8 cellular contexts compared by ENCODE assay signal in the genomic region with DNA sequence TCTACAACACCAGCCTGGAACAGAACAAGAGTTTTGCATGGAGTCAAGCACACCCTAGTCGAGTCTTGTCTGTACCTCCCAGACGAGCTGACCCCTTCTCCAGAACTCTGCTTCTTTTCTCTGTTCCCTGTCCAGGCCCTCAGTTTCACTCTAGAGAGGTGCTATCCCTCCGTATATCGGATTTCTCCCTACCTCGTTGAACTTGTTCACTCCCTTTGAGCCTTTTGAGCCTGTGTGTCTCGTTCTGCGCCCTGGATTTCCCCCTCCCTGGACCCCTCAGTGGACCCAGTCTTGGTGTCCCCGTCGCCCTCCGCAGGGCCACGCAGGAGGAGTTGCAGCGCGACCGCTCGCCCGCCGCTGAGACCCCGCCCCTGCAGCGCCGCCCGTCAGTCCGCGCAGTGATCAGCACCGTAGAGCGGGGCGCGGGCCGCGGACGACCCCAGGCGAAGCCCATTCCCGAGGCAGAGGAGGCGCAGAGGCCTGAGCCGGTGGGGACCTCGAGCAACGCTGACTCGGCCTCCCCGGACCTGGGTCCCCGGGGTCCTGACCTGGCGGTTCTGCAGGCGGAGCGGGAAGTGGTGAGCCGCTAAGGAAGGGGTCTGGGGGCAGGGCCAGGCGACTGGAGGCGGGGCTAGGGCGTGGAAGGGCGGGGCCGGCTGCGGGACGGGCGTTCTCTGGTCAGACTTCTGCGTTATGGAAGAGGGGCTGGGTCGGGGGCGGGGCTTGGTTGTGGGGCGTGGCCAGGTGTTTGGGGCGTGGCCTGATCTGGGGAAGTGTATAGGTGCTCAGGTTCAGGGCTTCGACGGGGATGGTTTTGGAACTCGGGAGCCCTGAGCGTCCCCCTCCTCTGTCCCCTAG. TPM values are rescaled to one million over a fixed set of nuclear protein-coding genes. Genes with fewer than 3 reads are reported as not detected.
DNase-seq lines count a peak whose midpoint lies in the region; ATAC-seq and TF ChIP-seq lines count a peak whose summit lies in the region.

No MANE protein-coding gene starts in this region.

- peak overlapping the region; percentile 80 for H3K4me3 Mint-ChIP-seq in memory B cell

- no peak overlapping the region for H3K27ac ChIP-seq in dorsolateral prefrontal cortex

- peaks cover 3% of the 10 kb centered on the region for H3K36me3 Mint-ChIP-seq in memory B cell

- peak overlapping the region in 50 of 59 donors; percentile 7 to 61 (median 36) for H3K4me3 ChIP-seq in dorsolateral prefrontal cortex

- peaks cover 6 to 84% (median 72%) of the 10 kb centered on the region in 45 donors for H3K27me3 ChIP-seq in dorsolateral prefrontal cortex

- no peak for TF ChIP-seq CTCF in dorsolateral prefrontal cortex (IDR thresholded peaks at IDR 0.05 in 54 of 56, conservative IDR thresholded peaks at IDR 0.05 in 2 of 56; ENCODE audit: low read depth in 1 of 56, partially characterized antibody in 56 of 56)

- H3K27ac Mint-ChIP-seq in memory B cell = no peak overlapping the region

- intact Hi-C loops in dorsolateral prefrontal cortex (cut with DNase I) = no loop called here

- ATAC-seq in HG02798 (IDR thresholded peaks at IDR 0.05; ENCODE audit: poor library complexity, unreplicated experiment) (peak; percentile 70), memory B cell (ENCODE audit: low read depth) (peak; percentile 78)

- DNase-seq in ELF-1 (ENCODE audit: low read depth, low spot score) (peak; percentile 95), NCI-H345 (lab: John Stamatoyannopoulos, UW) (peak; percentile 78), dorsolateral prefrontal cortex (no peak), memory B cell (ENCODE audit: low spot score in 2 of 2) (peak; percentile 74 to 80), NCI-H524 (lab: John Stamatoyannopoulos, UW) (no peak)
- DNase-seq in activated CD4-positive, alpha-beta T cell treated with anti-CD3 and anti-CD28 coated beads for 48 hours = peak; percentile 94
- peak; percentile 67 to 74 for DNase-seq in stimulated activated CD8-positive, alpha-beta memory T cell treated with anti-CD3 and anti-CD28 coated beads, Interleukin-15, amount 100 ng/mL, for 4 hours (ENCODE audit: low read depth in 2 of 2)

- peaks cover 20% of the 10 kb centered on the region for H3K4me1 Mint-ChIP-seq in memory B cell

- peaks cover 5% of the 10 kb centered on the region for H3K9me3 Mint-ChIP-seq in memory B cell

- H3K27me3 Mint-ChIP-seq in memory B cell = peaks cover 49% of the 10 kb centered on the region

RNA-seq across cellular contexts. Expression of a gene that starts 5.5 kb away (rescaled TPM):
- total RNA-seq in dorsolateral prefrontal cortex = 1 to 10 TPM in 45 of 120 experiments, under 1 TPM in 28, not detected in 47; 0.16 to 4.1 (median 1.1) TPM

RNA-seq across cellular contexts. Expression of a gene that starts 18.2 kb away (rescaled TPM):
- total RNA-seq in dorsolateral prefrontal cortex = 10 to 100 TPM; 13.6 to 43.3 (median 26.4) TPM

RNA-seq across cellular contexts. Expression of a gene that starts 36.3 kb away (rescaled TPM):
- 100 to 1,000 TPM; 105 to 212 (median 148) TPM for total RNA-seq in dorsolateral prefrontal cortex

RNA-seq across cellular contexts. Expression of a gene that starts 43.1 kb away (rescaled TPM):
- total RNA-seq in dorsolateral prefrontal cortex = 1 to 10 TPM in 115 of 120 experiments, under 1 TPM in 5; 0.57 to 7.9 (median 3.3) TPM

Comparison
In these comparisons a context has a peak if more than half of its experiments do, and no peak if none do; other contexts are left out.
1. DNase-seq: peak in ELF-1 (single experiment), NCI-H345 (single experiment), activated CD4-positive, alpha-beta T cell treated with anti-CD3 and anti-CD28 coated beads for 48 hours (single experiment), memory B cell (2 of 2) and stimulated activated CD8-positive, alpha-beta memory T cell treated with anti-CD3 and anti-CD28 coated beads, Interleukin-15, amount 100 ng/mL, for 4 hours (2 of 2); none in dorsolateral prefrontal cortex (0 of 10) and NCI-H524 (0 of 2).